In the genomic region with DNA sequence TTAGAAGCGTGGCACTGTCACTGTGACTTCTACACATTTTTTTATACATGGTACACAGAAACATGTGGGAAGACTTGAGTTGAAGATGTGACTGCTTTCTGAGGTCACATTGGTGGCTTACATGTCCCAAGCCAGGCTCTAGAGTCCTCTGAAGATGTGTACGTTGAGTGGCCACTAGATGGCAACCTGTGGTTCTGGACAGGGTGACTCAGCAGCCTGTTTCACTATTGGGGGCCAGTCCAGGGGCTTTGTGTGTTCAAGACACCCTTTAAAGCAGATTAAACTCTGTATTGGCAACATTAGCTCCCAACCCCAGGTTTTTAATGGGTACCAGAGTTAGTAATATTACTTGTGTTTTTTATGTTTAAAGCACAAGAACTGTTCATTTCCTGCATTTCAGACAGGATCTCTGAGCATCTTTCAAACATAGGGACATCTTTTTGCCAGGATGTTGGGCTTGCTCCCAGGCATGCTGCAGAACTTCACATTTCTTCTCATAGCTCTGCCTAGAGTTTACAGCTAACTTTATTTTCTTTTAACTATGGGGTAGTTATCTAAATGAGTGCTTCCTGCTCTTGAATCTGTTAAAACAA, we compare ENCODE assay signal across 8 cellular contexts.
DNase-seq lines count a peak whose midpoint lies in the region; ATAC-seq and TF ChIP-seq lines count a peak whose summit lies in the region.

No MANE protein-coding gene starts in this region.

- TF ChIP-seq CTCF in VCaP (conservative IDR thresholded peaks at IDR 0.05) (peak; percentile 92), cardiac fibroblast (IDR thresholded peaks at IDR 0.05; ENCODE audit: low read depth, low read length) (peak; percentile 80)

- peak; percentile 86 for DNase-seq in AG08395 (ENCODE audit: low spot score)
- peak; percentile 35 for DNase-seq in NCI-H2029 (lab: John Stamatoyannopoulos, UW)
- DNase-seq in cardiac fibroblast (ENCODE audit: low read depth in 2 of 2), result peak; percentile 74 to 78
- peak; percentile 3 to 13 (median 10) for DNase-seq in stimulated activated CD4-positive, alpha-beta T cell treated with anti-CD3 and anti-CD28 coated beads, TNF-alpha, amount 100 ng/mL, for 1 hour (ENCODE audit: low read depth in 3 of 3, low spot score in 1 of 3)

- H3K27me3 ChIP-seq in layer of hippocampus (ENCODE audit: control insufficient read depth, insufficient read depth, low read length), result no peaks in the 10 kb centered on the region

- ATAC-seq in GM18508 (IDR thresholded peaks at IDR 0.05; ENCODE audit: insufficient read depth, unreplicated experiment) (peak; percentile 96), HG02973 (IDR thresholded peaks at IDR 0.05; ENCODE audit: unreplicated experiment) (peak; percentile 98)

- no peak overlapping the region for H3K4me3 ChIP-seq in cardiac fibroblast (replicated peaks in 1 of 2; ENCODE audit: low read depth in 2 of 2, low read length in 2 of 2)

- no peak overlapping the region for H3K27ac ChIP-seq in VCaP
- H3K27ac ChIP-seq in layer of hippocampus (ENCODE audit: low read depth, low read length), result peak overlapping the region; percentile 15

Comparison
In these comparisons a context has a peak if more than half of its experiments do, and no peak if none do; other contexts are left out.
1. DNase-seq: peak in every context shown above with its lines; median percentile 86 in AG08395; 76 in cardiac fibroblast; 35 in NCI-H2029; 10 in stimulated activated CD4-positive, alpha-beta T cell treated with anti-CD3 and anti-CD28 coated beads, TNF-alpha, amount 100 ng/mL, for 1 hour.